Comparison of ENCODE assay signal across 15 cellular contexts in genomic region chr19:51916167-51916566, GRCh38. TPM values are rescaled to one million over a fixed set of nuclear protein-coding genes. Genes with fewer than 3 reads are reported as not detected.
A peak's percentile ranks its signal among the peaks of the same experiment; 100 is the strongest.
DNase-seq lines count a peak whose midpoint lies in the region; ATAC-seq lines count a peak whose summit lies in the region.
"Had no signal": no experiment of that assay in that cellular context is flagged by ENCODE, and none has a peak within 500 bp of the region (broad histone marks: within the 10 kb centered on the region; RNA-seq: fewer than 3 reads in every experiment).

No MANE protein-coding gene starts in this region.

- no CpG with 5 or more reads among the region's 1 CpG for WGBS in mesendoderm (ENCODE audit: extremely low coverage, insufficient coverage, low lambda C conversion rate)

- H2AK5ac ChIP-seq in mesendoderm (ENCODE audit: low read length) = no peak overlapping the region

- no peak overlapping the region for H3K27ac ChIP-seq in mesendoderm (ENCODE audit: low read depth, low read length)
- H3K27ac ChIP-seq: 22Rv1 had no signal

- no peaks in the 10 kb centered on the region for H3K79me2 ChIP-seq in mesendoderm (ENCODE audit: control insufficient read depth, insufficient read depth, low read length)

- H2BK15ac ChIP-seq in mesendoderm (replicated peaks; ENCODE audit: low read depth) = no peak overlapping the region

- DNase-seq in NOMO-1 treated with DMSO at 0.1 percent for 48 hours (lab: John Stamatoyannopoulos, UW; ENCODE audit: unreplicated experiment) (peak; percentile 27), NOMO-1 treated with dmso at 0.1 percent for 144 hours (lab: John Stamatoyannopoulos, UW; ENCODE audit: unreplicated experiment) (no peak), NAMALWA (ENCODE audit: low spot score) (peak; percentile 32), RPMI8226 (peak; percentile 17), mesendoderm (no peak)
- no peak for DNase-seq in activated naive CD4-positive, alpha-beta T cell treated with Interleukin-2 at 50 U/mL for 16 hours
- DNase-seq: CD8-positive, alpha-beta T cell; COR-L47; DMS53; GF-D8; H7 had no signal

- H3K36me3 ChIP-seq in mesendoderm (ENCODE audit: control insufficient read depth, insufficient read depth, low read length) = no peaks in the 10 kb centered on the region

- H4K5ac ChIP-seq in mesendoderm (ENCODE audit: low read length) = no peak overlapping the region

- H3K4ac ChIP-seq in mesendoderm (ENCODE audit: low read depth, low read length) = no peak overlapping the region

- ATAC-seq in HG02678 (IDR thresholded peaks at IDR 0.05; ENCODE audit: unreplicated experiment) = no peak
- ATAC-seq in GM19035 (IDR thresholded peaks at IDR 0.05; ENCODE audit: unreplicated experiment) = no peak
- ATAC-seq: CD8-positive, alpha-beta T cell; GM23338 had no signal

- no peak overlapping the region for H4K8ac ChIP-seq in mesendoderm (ENCODE audit: low read depth, low read length)

- no peak overlapping the region for H3K23ac ChIP-seq in mesendoderm (ENCODE audit: low read length)

- no peak overlapping the region for H2BK120ac ChIP-seq in mesendoderm (ENCODE audit: low read depth, low read length)

- no peak overlapping the region for H2BK5ac ChIP-seq in mesendoderm (ENCODE audit: low read length)

- H3K4me3 ChIP-seq in mesendoderm (ENCODE audit: low read length) = peak overlapping the region; percentile 15
- H3K4me3 ChIP-seq: GM23338 had no signal

- no peak overlapping the region for H3K9ac ChIP-seq in mesendoderm (ENCODE audit: low read length)

- no peaks in the 10 kb centered on the region for H3K27me3 ChIP-seq in mesendoderm (ENCODE audit: insufficient read depth, low read length, poor library complexity)

- no peak overlapping the region for H3K4me2 ChIP-seq in mesendoderm (ENCODE audit: low read length)
- H3K4me2 ChIP-seq: GM23338 had no signal

- no peak overlapping the region for H3K18ac ChIP-seq in mesendoderm (ENCODE audit: low read length)

- no peak overlapping the region for H3K56ac ChIP-seq in mesendoderm (ENCODE audit: low read length)

- no peaks in the 10 kb centered on the region for H3K4me1 ChIP-seq in mesendoderm (ENCODE audit: control insufficient read depth, low read depth, low read length)

- no peaks in the 10 kb centered on the region for H3K79me1 ChIP-seq in mesendoderm (ENCODE audit: low read length)

RNA-seq across cellular contexts. Expression of gene ZNF613, which starts 11.1 kb away (rescaled TPM):
- polyA plus RNA-seq in mesendoderm (2013, experiment 1 of 2) = 8.3 TPM
- 8.0 TPM for polyA plus RNA-seq in mesendoderm (2013, experiment 2 of 2)

RNA-seq across cellular contexts. Expression of gene ZNF649, which starts 11.3 kb away (rescaled TPM):
- polyA plus RNA-seq in mesendoderm (2013, experiment 1 of 2) = 74.3 TPM
- 75.9 TPM for polyA plus RNA-seq in mesendoderm (2013, experiment 2 of 2)

RNA-seq across cellular contexts. Expression of gene ZNF577, which starts 28.4 kb away (rescaled TPM):
- polyA plus RNA-seq in mesendoderm (2013, experiment 1 of 2) = 13.3 TPM
- polyA plus RNA-seq in mesendoderm (2013, experiment 2 of 2) = 12.7 TPM

Comparison
In these comparisons a context has a peak if more than half of its experiments do, and no peak if none do; other contexts are left out.
1. DNase-seq: peak in NOMO-1 treated with DMSO at 0.1 percent for 48 hours (single experiment), NAMALWA (single experiment) and RPMI8226 (single experiment); none in NOMO-1 treated with dmso at 0.1 percent for 144 hours (single experiment), mesendoderm (single experiment) and activated naive CD4-positive, alpha-beta T cell treated with Interleukin-2 at 50 U/mL for 16 hours (single experiment).